17 cellular contexts compared by ENCODE assay signal in genomic region chrX:39431893-39432292, GRCh38.
"Had no signal": no experiment of that assay in that cellular context is flagged by ENCODE, and none has a peak within 500 bp of the region (broad histone marks: within the 10 kb centered on the region; RNA-seq: fewer than 3 reads in every experiment).

No MANE protein-coding gene starts in this region.

- H3K36me3 Mint-ChIP-seq: naive thymus-derived CD4-positive, alpha-beta T cell had no signal

- H3K27ac ChIP-seq: heart left ventricle, left lung, lower lobe of right lung, psoas muscle, sigmoid colon, skin epidermis had no signal

- H3K9me3 ChIP-seq: left lung, lower lobe of right lung, psoas muscle, sigmoid colon had no signal

- H3K4me3 ChIP-seq: heart left ventricle, left lung, lower lobe of right lung, psoas muscle, sigmoid colon, skin epidermis had no signal

- H3K27me3 Mint-ChIP-seq: naive thymus-derived CD4-positive, alpha-beta T cell had no signal

- H3K27ac Mint-ChIP-seq: memory B cell, nephron progenitor cell had no signal

- H3K4me3 Mint-ChIP-seq: memory B cell; naive thymus-derived CD4-positive, alpha-beta T cell; nephron progenitor cell had no signal

- H3K36me3 ChIP-seq: heart left ventricle, left lung, lower lobe of right lung, sigmoid colon had no signal

- DNase-seq: effector memory CD4-positive, alpha-beta T cell; heart left ventricle; hypothalamus; kidney glomerular epithelial cell; left lung; lower lobe of right lung; naive thymus-derived CD4-positive, alpha-beta T cell; nephron progenitor cell; psoas muscle; retina; sigmoid colon; stimulated activated CD4-positive, alpha-beta T cell treated with anti-CD3 and anti-CD28 coated beads, Interleukin-12 subunit alpha, Interleukin-12 subunit beta, amount 100 ng/mL, for 4 hours; stimulated activated naive CD4-positive, alpha-beta T cell; trophoblast cell had no signal

- H3K4me1 ChIP-seq: heart left ventricle, left lung, psoas muscle had no signal

- ATAC-seq: esophagus mucosa; heart left ventricle; left lung; lower lobe of right lung; naive thymus-derived CD4-positive, alpha-beta T cell; psoas muscle had no signal

- H3K27me3 ChIP-seq: left lung, sigmoid colon had no signal
